In genomic region chr19:19546751-19547162, GRCh38 we compare ENCODE assay signal across 20 cellular contexts. TPM values are rescaled to one million over a fixed set of nuclear protein-coding genes. Genes with fewer than 3 reads are reported as not detected.
DNase-seq lines count a peak whose midpoint lies in the region; ATAC-seq and TF ChIP-seq lines count a peak whose summit lies in the region.
"Had no signal": no experiment of that assay in that cellular context is flagged by ENCODE, and none has a peak within 500 bp of the region (broad histone marks: within the 10 kb centered on the region; RNA-seq: fewer than 3 reads in every experiment).

No MANE protein-coding gene starts in this region.

- TF ChIP-seq POLR2A in GM18505 (IDR thresholded peaks at IDR 0.05; ENCODE audit: borderline replicate concordance, extremely low read depth, insufficient read depth, insufficient read length) (no peak), transverse colon (IDR thresholded peaks at IDR 0.05) (no peak)

- H3K27ac ChIP-seq in transverse colon: no peak overlapping the region
- H3K27ac ChIP-seq: A549, C4-2B, SJSA1 had no signal

- no peaks in the 10 kb centered on the region for H3K9me3 ChIP-seq in T-helper 17 cell (ENCODE audit: control insufficient read depth, low read length, poor library complexity, severe bottlenecking)
- no peaks in the 10 kb centered on the region for H3K9me3 ChIP-seq in transverse colon
- H3K9me3 ChIP-seq: A549, SJSA1 had no signal

- no peaks in the 10 kb centered on the region for H3K36me3 ChIP-seq in transverse colon
- H3K36me3 ChIP-seq: SJSA1 had no signal

- intact Hi-C loops in Right ventricle myocardium superior (cut with DNase I): no loop called here
- intact Hi-C loops in cardiac septum (cut with DNase I): no loop called here
- intact Hi-C loops in left cardiac atrium (cut with DNase I): no loop called here
- intact Hi-C loops in sciatic nerve (cut with DNase I): no loop called here
- intact Hi-C loops in transverse colon (cut with DNase I; ENCODE audit: low total_unique reads): no loop called here

- peaks cover 57% of the 10 kb centered on the region for H3K27me3 ChIP-seq in transverse colon
- H3K27me3 ChIP-seq: SJSA1 had no signal

- DNase-seq in Right ventricle myocardium superior: peak; percentile 77
- DNase-seq in cardiac septum (ENCODE audit: low spot score): no peak
- DNase-seq in T-helper 17 cell: no peak
- DNase-seq in left cardiac atrium: no peak
- no peak for DNase-seq in sciatic nerve (ENCODE audit: low spot score)
- no peak for DNase-seq in transverse colon
- DNase-seq: DMS 273 treated with DMSO at 0.1 percent for 48 hours, GF-D8, KG1, NCI-H1048, NCI-H2107, NCI-H2227 treated with DMSO at 0.1 percent for 48 hours, NCI-H524 had no signal

- no peak overlapping the region for H3K4me3 ChIP-seq in transverse colon
- H3K4me3 ChIP-seq: A549, GM23338, SJSA1 had no signal

- TF ChIP-seq CTCF in transverse colon (IDR thresholded peaks at IDR 0.05): no peak

- in situ Hi-C loops in transverse colon (cut with MboI; ENCODE audit: low pct_ligation_motif_present in 1 of 4, low pct_unique_long_range_greater_than_20kb in 1 of 4, low sequenced_read_pairs in 3 of 4): loop anchor here in 3 of 4 donors (25.0 kb wide), 3 partner anchors 91 to 741 kb away; partner anchors contain the start of genes GMIP (in 1 of the 3) and LPAR2 (in 1 of the 3)

- H3K36me3 Mint-ChIP-seq in T-helper 17 cell (ENCODE audit: low read depth): no peaks in the 10 kb centered on the region

- ATAC-seq in Right ventricle myocardium superior (ENCODE audit: poor library complexity) (peak; percentile 82), T-helper 17 cell (no peak), left cardiac atrium (peak; percentile 37 to 43), sciatic nerve (peak; percentile 19), GM18505 (IDR thresholded peaks at IDR 0.05; ENCODE audit: unreplicated experiment) (no peak), HG03439 (IDR thresholded peaks at IDR 0.05; ENCODE audit: unreplicated experiment) (no peak)
- ATAC-seq: A549, GM23338, HCT116 had no signal

- peaks cover 0 to under 1% (median 0%) of the 10 kb centered on the region in 4 donors for H3K4me1 ChIP-seq in transverse colon
- H3K4me1 ChIP-seq: A549, SJSA1 had no signal

- 39% methylated on average over 16 of the region's 19 CpGs; no CpG with 5 or more reads in 1 of the 2 donors for WGBS in transverse colon (ENCODE audit: low coverage in 1 of 2), 2 donors

- peaks cover 3% of the 10 kb centered on the region for H3K4me1 Mint-ChIP-seq in T-helper 17 cell

- no peak overlapping the region for H3K4me3 Mint-ChIP-seq in T-helper 17 cell
- H3K4me3 Mint-ChIP-seq: GM23338 had no signal

- TF ChIP-seq EP300 in transverse colon (IDR thresholded peaks at IDR 0.05; ENCODE audit: low read depth): no peak

- H3K27me3 Mint-ChIP-seq in T-helper 17 cell: no peaks in the 10 kb centered on the region

- peak overlapping the region; percentile 29 for H3K27ac Mint-ChIP-seq in T-helper 17 cell
- H3K27ac Mint-ChIP-seq: GM23338 had no signal

RNA-seq across cellular contexts. Expression of gene CILP2, which starts 8.7 kb away (rescaled TPM):
- 0.40 TPM for total RNA-seq in Right ventricle myocardium superior
- 0.24 TPM for total RNA-seq in cardiac septum
- under 1 TPM; 0.73 to 0.99 TPM for total RNA-seq in T-helper 17 cell
- under 1 TPM; 0.32 to 0.71 TPM for total RNA-seq in left cardiac atrium
- total RNA-seq in sciatic nerve: 0.27 TPM
- under 1 TPM in 1 of 4 donors, not detected in 3; 0.48 TPM for total RNA-seq in transverse colon

RNA-seq across cellular contexts. Expression of gene YJEFN3, which starts 18.0 kb away (rescaled TPM):
- 5.8 TPM for total RNA-seq in Right ventricle myocardium superior
- total RNA-seq in cardiac septum: 6.7 TPM
- 1 to 10 TPM; 3.0 to 6.1 TPM for total RNA-seq in T-helper 17 cell
- total RNA-seq in left cardiac atrium: 1 to 10 TPM; 2.7 to 2.9 TPM
- total RNA-seq in sciatic nerve: 4.9 TPM
- total RNA-seq in transverse colon: 1 to 10 TPM; 3.5 to 6.0 (median 4.0) TPM

RNA-seq across cellular contexts. Expression of gene NDUFA13, which starts 30.7 kb away (rescaled TPM):
- total RNA-seq in Right ventricle myocardium superior (1,367 TPM), cardiac septum (779 TPM), T-helper 17 cell (100 to 1,000 TPM; 175 to 195 TPM), left cardiac atrium (100 to 1,000 TPM; 850 to 852 TPM), sciatic nerve (206 TPM), transverse colon (100 to 1,000 TPM in 1 of 4 donors, 10 to 100 TPM in 3; 21.1 to 100 (median 76.0) TPM)

RNA-seq across cellular contexts. Expression of gene TSSK6, which starts 31.4 kb away (rescaled TPM):
- total RNA-seq in Right ventricle myocardium superior (0.67 TPM), cardiac septum (1.2 TPM), T-helper 17 cell (1 to 10 TPM; 3.8 to 3.9 TPM), left cardiac atrium (under 1 TPM; 0.50 to 0.88 TPM), sciatic nerve (1.3 TPM), transverse colon (10 to 100 TPM in 2 of 4 donors, 1 to 10 TPM in 2; 2.6 to 10.5 (median 6.8) TPM)

Comparison
In these comparisons a context has a peak if more than half of its experiments do, and no peak if none do; other contexts are left out.
1. ATAC-seq: peak in Right ventricle myocardium superior (single experiment), left cardiac atrium (2 of 2) and sciatic nerve (single experiment); none in T-helper 17 cell (single experiment), GM18505 (single experiment) and HG03439 (single experiment).